8 cellular contexts compared by ENCODE assay signal in genomic region chr17:77471984-77472836, GRCh38.
DNase-seq lines count a peak whose midpoint lies in the region; ATAC-seq and TF ChIP-seq lines count a peak whose summit lies in the region.

No MANE protein-coding gene starts in this region.

- H3K36me3 ChIP-seq in MG63 (peaks cover 74% of the 10 kb centered on the region), neural progenitor cell (no peaks in the 10 kb centered on the region)

- peak overlapping the region; percentile 71 for H3K4me2 ChIP-seq in neural progenitor cell

- peaks cover 56% of the 10 kb centered on the region for H3F3A ChIP-seq in neural progenitor cell (ENCODE audit: low read depth)

- no peaks in the 10 kb centered on the region for H3K9me3 Mint-ChIP-seq in neural progenitor cell

- peaks cover 85% of the 10 kb centered on the region for H4K20me1 ChIP-seq in neural progenitor cell (ENCODE audit: low read depth)

- peak overlapping the region; percentile 98 for H3K27ac Mint-ChIP-seq in neural progenitor cell

- H3K27ac ChIP-seq in neural progenitor cell: peak overlapping the region; percentile 97

- peaks cover 24% of the 10 kb centered on the region for H3K36me3 Mint-ChIP-seq in neural progenitor cell

- H3K4me3 Mint-ChIP-seq in neural progenitor cell: peak overlapping the region; percentile 72

- peaks cover 13% of the 10 kb centered on the region for H3K27me3 Mint-ChIP-seq in neural progenitor cell (ENCODE audit: insufficient read depth, low read depth)

- TF ChIP-seq CTCF in WI38 (IDR thresholded peaks at IDR 0.05; ENCODE audit: low read depth, low read length) (no peak), neural progenitor cell (IDR thresholded peaks at IDR 0.05) (no peak)

- ATAC-seq in GM21723 (IDR thresholded peaks at IDR 0.05; ENCODE audit: unreplicated experiment): no peak
- no peak for ATAC-seq in GM19455 (IDR thresholded peaks at IDR 0.05; ENCODE audit: unreplicated experiment)

- peaks cover 82% of the 10 kb centered on the region for H3K4me1 ChIP-seq in neural progenitor cell

- DNase-seq in DMS 273 treated with DMSO at 0.1 percent for 48 hours (lab: John Stamatoyannopoulos, UW) (peak; percentile 50), MG63 (peak; percentile 83), fibroblast of gingiva (ENCODE audit: low read depth) (peak; percentile 79), neural progenitor cell (ENCODE audit: low spot score) (peak; percentile 92)
- DNase-seq in activated effector memory CD4-positive, alpha-beta T cell treated with anti-CD3 and anti-CD28 coated beads, Interleukin-2, amount 50 U/mL, for 16 hours: no peak

- H3K9ac ChIP-seq in neural progenitor cell: no peak overlapping the region

- H3K27me3 ChIP-seq in MG63: no peaks in the 10 kb centered on the region
- no peaks in the 10 kb centered on the region for H3K27me3 ChIP-seq in neural progenitor cell

- H3K9me3 ChIP-seq in MG63: no peaks in the 10 kb centered on the region
- no peaks in the 10 kb centered on the region for H3K9me3 ChIP-seq in neural progenitor cell (ENCODE audit: low read depth)

- no peak overlapping the region for H2AFZ ChIP-seq in neural progenitor cell (replicated peaks)

- H3K79me2 ChIP-seq in neural progenitor cell (ENCODE audit: low read depth): peaks cover 84% of the 10 kb centered on the region

- H3K4me1 Mint-ChIP-seq in neural progenitor cell: peaks cover 86% of the 10 kb centered on the region

- H3K4me3 ChIP-seq in MG63: no peak overlapping the region
- H3K4me3 ChIP-seq in WI38 (ENCODE audit: low read depth, low read length): peak overlapping the region; percentile 24; the same call in 1 of the 2 replicates
- H3K4me3 ChIP-seq in neural progenitor cell: peak overlapping the region; percentile 28
